ENCODE assay signal across 8 cellular contexts in the genomic region with DNA sequence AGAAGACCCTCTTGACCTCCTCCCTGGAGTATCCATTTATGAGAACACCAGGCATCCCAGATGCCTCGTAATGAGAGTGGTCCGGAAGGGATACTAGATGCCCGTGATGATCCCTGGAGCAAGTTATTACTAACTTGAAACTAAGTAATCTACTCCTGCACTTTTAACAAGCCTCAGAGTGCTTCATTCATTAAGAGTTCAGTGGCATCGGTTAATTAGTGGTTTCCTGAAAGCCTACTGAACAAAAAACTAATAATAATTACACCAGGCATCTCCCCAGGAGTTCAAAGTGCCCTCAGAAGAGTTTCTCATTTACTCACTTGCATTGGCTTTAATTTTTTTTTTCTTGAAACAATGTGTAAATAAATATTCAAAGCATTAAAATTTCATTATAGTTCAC. TPM values are rescaled to one million over a fixed set of nuclear protein-coding genes. Genes with fewer than 3 reads are reported as not detected.
"Had no signal": no experiment of that assay in that cellular context is flagged by ENCODE, and none has a peak within 500 bp of the region (broad histone marks: within the 10 kb centered on the region; RNA-seq: fewer than 3 reads in every experiment).

No MANE protein-coding gene starts in this region.

- DNase-seq: GDM1, GF-D8 had no signal

- FAIRE-seq: G401.6, GM12891, GM12892, GM18507, GM19239 had no signal

RNA-seq across cellular contexts. Expression of a gene that starts 28.2 kb away (rescaled TPM):
- total RNA-seq: G401 had no signal
